15 cellular contexts compared by ENCODE assay signal in genomic region chr1:98940069-98940468, GRCh38.
"Had no signal": no experiment of that assay in that cellular context is flagged by ENCODE, and none has a peak within 500 bp of the region (broad histone marks: within the 10 kb centered on the region; RNA-seq: fewer than 3 reads in every experiment).

No MANE protein-coding gene starts in this region.

- ATAC-seq: natural killer cell; stimulated activated naive B cell treated with anti-CD40 and anti-IgM and Interleukin-4, amounts not matched to agents 10 μg/mL and 1 μg/mL and 100 μg/mL, for 72 hours had no signal

- FAIRE-seq: bronchial epithelial cell, kidney had no signal

- H3K27me3 ChIP-seq: neutrophil, thyroid gland, uterus had no signal

- H3K27ac ChIP-seq: left ventricle myocardium inferior, neutrophil, thyroid gland, uterus had no signal

- DNase-seq: activated CD4-positive, alpha-beta T cell treated with anti-CD3 and anti-CD28 coated beads, Interleukin-2, amount 10 ng/mL, durations not matched to agents 7 days and 5 days; activated gamma-delta T cell treated with Interleukin-2 at 50 U/mL for 16 hours; activated naive CD8-positive, alpha-beta T cell treated with anti-CD3 and anti-CD28 coated beads, Interleukin-2, amount 10 ng/mL, durations not matched to agents 7 days and 5 days; aorta; dermis blood vessel endothelial cell; hypothalamus; kidney; left ventricle myocardium inferior; natural killer cell; retina; stimulated activated naive B cell treated with anti-CD40 and anti-IgM and Interleukin-4, amounts not matched to agents 10 μg/mL and 1 μg/mL and 100 μg/mL, for 72 hours; thyroid gland; uterus had no signal

- H3K9me3 ChIP-seq: left ventricle myocardium inferior, neutrophil, thyroid gland, uterus had no signal

- H3K36me3 ChIP-seq: left ventricle myocardium inferior, neutrophil, thyroid gland, uterus had no signal

- H3K4me1 ChIP-seq: left ventricle myocardium inferior, thyroid gland, uterus had no signal

- H3K4me3 ChIP-seq: left ventricle myocardium inferior, thyroid gland, uterus had no signal
